ENCODE assay signal across 16 cellular contexts in the genomic region with DNA sequence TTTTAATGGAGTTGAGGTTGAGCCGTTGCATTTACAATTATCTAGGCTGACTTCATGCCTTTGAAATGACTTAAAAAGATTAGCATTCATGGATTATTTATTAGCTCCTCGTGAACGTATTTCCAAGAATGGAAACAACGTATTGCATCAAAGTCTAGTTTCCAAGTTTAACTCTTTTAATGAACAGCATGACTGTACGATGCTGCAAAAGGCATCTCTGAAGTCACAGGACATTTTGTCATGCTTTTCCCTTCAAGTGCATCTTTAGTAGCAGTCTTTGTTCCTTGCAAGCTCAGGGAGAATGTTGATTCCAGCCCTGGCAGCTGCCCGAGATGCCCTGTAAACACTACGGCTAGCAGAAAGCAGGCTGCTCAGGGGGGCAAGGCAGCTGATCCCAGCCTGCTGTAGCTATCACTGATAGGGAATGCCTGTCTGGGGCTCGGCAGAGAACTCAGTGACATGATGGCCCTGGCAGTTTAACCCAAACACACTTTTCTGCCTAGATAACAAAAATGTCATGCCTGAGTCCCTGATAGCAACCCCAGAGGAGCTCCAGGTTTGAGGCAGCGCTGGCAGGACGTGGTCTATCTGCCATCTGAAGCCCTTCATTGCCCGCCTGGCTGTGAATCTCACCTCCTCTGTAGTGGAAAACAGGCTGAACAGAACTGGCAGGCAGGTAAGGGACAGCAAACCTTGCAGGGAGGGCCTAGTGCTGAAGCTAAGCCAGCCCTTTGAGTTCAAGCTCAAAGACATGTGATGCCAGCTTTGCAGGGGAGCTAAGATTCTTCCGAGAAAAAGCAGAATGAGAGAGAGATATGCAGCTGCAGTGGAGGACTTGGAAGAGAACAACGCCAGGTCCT.
DNase-seq lines count a peak whose midpoint lies in the region.
"Had no signal": no experiment of that assay in that cellular context is flagged by ENCODE, and none has a peak within 500 bp of the region (broad histone marks: within the 10 kb centered on the region; RNA-seq: fewer than 3 reads in every experiment).

No MANE protein-coding gene starts in this region.

- no peak overlapping the region for H3K4me3 ChIP-seq in mesenchymal stem cell (ENCODE audit: insufficient read depth in 1 of 2, low read depth in 1 of 2, low read length in 2 of 2)
- H3K4me3 ChIP-seq: psoas muscle had no signal

- H2BK5ac ChIP-seq in mesenchymal stem cell (ENCODE audit: low read depth, low read length, poor library complexity, severe bottlenecking) = no peak overlapping the region

- H3K4me2 ChIP-seq in mesenchymal stem cell (ENCODE audit: low read length, poor library complexity, severe bottlenecking) = no peak overlapping the region

- H3K23ac ChIP-seq in mesenchymal stem cell (ENCODE audit: low read length in 2 of 2) = no peak overlapping the region

- H3K79me1 ChIP-seq in mesenchymal stem cell (replicated peaks; ENCODE audit: low read length, poor library complexity, severe bottlenecking) = no peaks in the 10 kb centered on the region

- no peak overlapping the region for H3K14ac ChIP-seq in mesenchymal stem cell (ENCODE audit: low read length in 2 of 2)

- H2BK15ac ChIP-seq in mesenchymal stem cell (ENCODE audit: low read depth, poor library complexity, severe bottlenecking) = no peak overlapping the region

- peak overlapping the region; percentile 2 for H4K91ac ChIP-seq in mesenchymal stem cell (ENCODE audit: low read length)

- no peak overlapping the region for H3K9ac ChIP-seq in mesenchymal stem cell (ENCODE audit: low read length)

- DNase-seq in DMS79 (lab: John Stamatoyannopoulos, UW) = peak; percentile 36
- peak; percentile 43 for DNase-seq in NCI-H146 (lab: John Stamatoyannopoulos, UW)
- DNase-seq in SK-MEL-5 (ENCODE audit: low read depth, low spot score) = peak; percentile 76
- peak; percentile 8 for DNase-seq in mesenchymal stem cell
- no peak for DNase-seq in NOMO-1 (lab: John Stamatoyannopoulos, UW; ENCODE audit: unreplicated experiment in 2 of 2)
- no peak for DNase-seq in ecto neural progenitor cell (ENCODE audit: low spot score)
- no peak for DNase-seq in globus pallidus (ENCODE audit: low spot score)
- DNase-seq in NCI-H2171 (lab: John Stamatoyannopoulos, UW) = no peak
- DNase-seq: activated CD8-positive, alpha-beta memory T cell treated with anti-CD3 and anti-CD28 coated beads, Interleukin-2, amount 10 ng/mL, durations not matched to agents 7 days and 5 days; activated effector memory CD4-positive, alpha-beta T cell treated with anti-CD3 and anti-CD28 coated beads, Interleukin-2, amount 50 U/mL, for 16 hours; amygdala; Caco-2; NCI-H526 treated with DMSO at 0.1 percent for 48 hours; psoas muscle; stimulated activated naive CD4-positive, alpha-beta T cell; trophoblast cell had no signal

- no peak overlapping the region for H4K8ac ChIP-seq in mesenchymal stem cell (ENCODE audit: low read length)

- no peak overlapping the region for H3K4ac ChIP-seq in mesenchymal stem cell (ENCODE audit: low read depth in 1 of 2, low read length in 2 of 2)

- no peak overlapping the region for H2BK120ac ChIP-seq in mesenchymal stem cell (ENCODE audit: low read depth, low read length)

- no peak overlapping the region for H2AFZ ChIP-seq in mesenchymal stem cell (ENCODE audit: low read depth, low read length)

- no peaks in the 10 kb centered on the region for H3K9me3 ChIP-seq in mesenchymal stem cell (ENCODE audit: control insufficient read depth, low read length)
- H3K9me3 ChIP-seq: Caco-2, psoas muscle had no signal

- in situ Hi-C loops in SK-MEL-5 (cut with HindIII; ENCODE audit: low pct_unique_long_range_greater_than_20kb, low sequenced_read_pairs) = no loop called here

- H3K18ac ChIP-seq in mesenchymal stem cell (ENCODE audit: low read depth in 1 of 2, low read length in 2 of 2) = no peak overlapping the region

- no peaks in the 10 kb centered on the region for H3K36me3 ChIP-seq in mesenchymal stem cell (ENCODE audit: control insufficient read depth in 1 of 2, insufficient read depth in 2 of 2, low read depth in 1 of 2, low read length in 2 of 2)

- H3K4me1 ChIP-seq in mesenchymal stem cell (ENCODE audit: control insufficient read depth, insufficient read depth, low read depth, low read length) = no peaks in the 10 kb centered on the region
- H3K4me1 ChIP-seq: Caco-2, psoas muscle had no signal

- H3K27ac ChIP-seq in mesenchymal stem cell (ENCODE audit: low read length, poor library complexity, severe bottlenecking) = no peak overlapping the region
- H3K27ac ChIP-seq: psoas muscle had no signal

- peaks cover 33 to 38% of the 10 kb centered on the region in 2 experiments for H3K27me3 ChIP-seq in mesenchymal stem cell (ENCODE audit: control insufficient read depth in 1 of 2, insufficient read depth in 1 of 2, low read length in 2 of 2)

- H2BK12ac ChIP-seq in mesenchymal stem cell (ENCODE audit: low read length in 2 of 2) = no peak overlapping the region

- no peak overlapping the region for H2AK5ac ChIP-seq in mesenchymal stem cell (ENCODE audit: low read length, severe bottlenecking)

- WGBS in mesenchymal stem cell = 60% methylated on average over 13 of the region's 13 CpGs

Comparison
In these comparisons a context has a peak if more than half of its experiments do, and no peak if none do; other contexts are left out.
1. DNase-seq: peak in DMS79 (single experiment), NCI-H146 (single experiment), SK-MEL-5 (single experiment) and mesenchymal stem cell (single experiment); none in NOMO-1 (0 of 2), ecto neural progenitor cell (single experiment), globus pallidus (single experiment) and NCI-H2171 (single experiment).